In the genomic region with DNA sequence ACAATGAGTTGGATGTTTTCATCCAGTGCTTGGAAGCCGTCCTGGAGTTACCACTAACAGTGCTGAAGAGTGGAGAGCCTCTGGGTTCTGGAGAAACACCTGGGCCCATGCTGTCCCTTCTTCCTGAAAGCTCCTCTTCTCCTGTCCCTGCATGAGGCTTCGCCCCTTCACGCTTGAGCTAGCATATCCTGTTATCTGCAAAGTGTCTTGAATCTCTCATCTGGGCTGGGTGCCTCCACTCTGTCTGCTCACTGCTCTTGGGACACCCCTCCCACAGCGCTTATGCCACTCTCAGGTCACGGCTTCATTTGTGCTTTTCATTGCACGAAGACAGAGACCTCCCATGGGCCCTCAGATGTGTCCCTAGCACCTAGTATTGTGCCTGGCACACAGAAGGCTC, we compare ENCODE assay signal across 22 cellular contexts.
DNase-seq lines count a peak whose midpoint lies in the region; ATAC-seq and TF ChIP-seq lines count a peak whose summit lies in the region.
"Had no signal": no experiment of that assay in that cellular context is flagged by ENCODE, and none has a peak within 500 bp of the region (broad histone marks: within the 10 kb centered on the region; RNA-seq: fewer than 3 reads in every experiment).

No MANE protein-coding gene starts in this region.

- DNase-seq in SK-N-SH (peak; percentile 9), NCI-H526 treated with DMSO at 0.1 percent for 48 hours (lab: John Stamatoyannopoulos, UW) (peak; percentile 100), hepatocyte (ENCODE audit: low spot score) (no peak), thyroid gland (peak; percentile 14 to 42), GM23248 (no peak), SK-N-DZ (ENCODE audit: low spot score) (no peak)
- no peak for DNase-seq in NK-92 treated with Interleukin-12 subunit alpha and Interleukin-12 subunit beta, amount 100 ng/mL, for 24 hours (lab: John Stamatoyannopoulos, UW)
- DNase-seq: 8988T; Calu3; CD8-positive, alpha-beta T cell; HFFc6; KBM-7; NCI-H2081; NCI-H2227 treated with DMSO at 0.1 percent for 48 hours; SHP77; T-helper 17 cell had no signal

- H2AFZ ChIP-seq in SK-N-SH (ENCODE audit: low read depth): no peak overlapping the region
- no peak overlapping the region for H2AFZ ChIP-seq in hepatocyte
- H2AFZ ChIP-seq in GM23248: no peak overlapping the region
- H2AFZ ChIP-seq: GM23338 had no signal

- H3K4me2 ChIP-seq in SK-N-SH (no peak overlapping the region), hepatocyte (peak overlapping the region; percentile 28), GM23248 (ENCODE audit: unreplicated experiment) (no peak overlapping the region)
- H3K4me2 ChIP-seq: GM23338 had no signal

- CTCF ChIA-PET in SK-N-SH (lab: Yijun Ruan, JAX): interaction anchor here (0.7 to 1.8 kb wide), 5 partner anchors 78 to 514 kb away, joined by 3 to 12 read pairs (median 3); partner anchors contain the start of gene MYCN

- H3F3A ChIP-seq in SK-N-SH (replicated peaks; ENCODE audit: insufficient read depth) (no peaks in the 10 kb centered on the region), GM23248 (ENCODE audit: insufficient read depth) (no peaks in the 10 kb centered on the region)

- H3K4me1 ChIP-seq in SK-N-SH (ENCODE audit: control insufficient read depth in 1 of 2, insufficient read depth in 2 of 2, low read depth in 1 of 2, low read length in 1 of 2): peaks cover 0 to 17% of the 10 kb centered on the region in 2 experiments; a peak in 1 of 4 replicates
- peaks cover 18% of the 10 kb centered on the region for H3K4me1 ChIP-seq in hepatocyte (ENCODE audit: insufficient read depth)
- peaks cover 16% of the 10 kb centered on the region in 2 donors for H3K4me1 ChIP-seq in thyroid gland
- no peaks in the 10 kb centered on the region for H3K4me1 ChIP-seq in GM23248 (ENCODE audit: insufficient read depth)
- H3K4me1 ChIP-seq: HAP-1 had no signal

- intact Hi-C loops in thyroid gland (cut with DNase I): no loop called here

- H3K9me3 ChIP-seq in SK-N-SH (no peaks in the 10 kb centered on the region), hepatocyte (ENCODE audit: low read depth) (no peaks in the 10 kb centered on the region), thyroid gland (no peaks in the 10 kb centered on the region), GM23248 (ENCODE audit: low read depth) (no peaks in the 10 kb centered on the region)
- H3K9me3 ChIP-seq: HAP-1 had no signal

- TF ChIP-seq CTCF in SK-N-SH (IDR thresholded peaks at IDR 0.05): no peak
- TF ChIP-seq CTCF in hepatocyte (IDR thresholded peaks at IDR 0.05; ENCODE audit: poor library complexity): no peak
- no peak for TF ChIP-seq CTCF in thyroid gland (IDR thresholded peaks at IDR 0.05)

- no peak for TF ChIP-seq POLR2A in thyroid gland (IDR thresholded peaks at IDR 0.05)

- no peak for TF ChIP-seq RAD21 in SK-N-SH (IDR thresholded peaks at IDR 0.05; ENCODE audit: low read length)

- H3K36me3 ChIP-seq in SK-N-SH (replicated peaks in 1 of 2; ENCODE audit: control insufficient read depth in 1 of 2, insufficient read depth in 2 of 2, low read length in 1 of 2) (no peaks in the 10 kb centered on the region), hepatocyte (replicated peaks; ENCODE audit: insufficient read depth, low read depth) (no peaks in the 10 kb centered on the region), thyroid gland (no peaks in the 10 kb centered on the region), GM23248 (ENCODE audit: low read depth) (no peaks in the 10 kb centered on the region)
- H3K36me3 ChIP-seq: HAP-1 had no signal

- WGBS in SK-N-SH (ENCODE audit: low lambda C conversion rate): 28% methylated on average over 6 of the region's 6 CpGs
- WGBS in hepatocyte (ENCODE audit: low lambda C conversion rate, missing lambda C conversion rate): 79% methylated on average over 6 of the region's 6 CpGs
- 46 to 60% methylated on average over 5 to 6 of the region's 6 CpGs for WGBS in thyroid gland, 2 donors
- WGBS in GM23248 (ENCODE audit: low coverage in 1 of 2, low lambda C conversion rate in 2 of 2, missing lambda C conversion rate in 2 of 2), 2 experiments: 29 to 32% methylated on average over 6 of the region's 6 CpGs

- H3K9ac ChIP-seq in SK-N-SH (no peak overlapping the region), GM23248 (no peak overlapping the region)

- POLR2A ChIA-PET in SK-N-SH (lab: Yijun Ruan, JAX): no interaction called here

- H3K79me2 ChIP-seq in SK-N-SH (ENCODE audit: insufficient read depth): no peaks in the 10 kb centered on the region
- no peaks in the 10 kb centered on the region for H3K79me2 ChIP-seq in hepatocyte
- no peaks in the 10 kb centered on the region for H3K79me2 ChIP-seq in GM23248 (ENCODE audit: insufficient read depth)

- no peaks in the 10 kb centered on the region for H4K20me1 ChIP-seq in SK-N-SH (ENCODE audit: insufficient read depth)
- no peaks in the 10 kb centered on the region for H4K20me1 ChIP-seq in hepatocyte (ENCODE audit: insufficient read depth, poor library complexity, severe bottlenecking)
- H4K20me1 ChIP-seq in GM23248 (ENCODE audit: insufficient read depth): no peaks in the 10 kb centered on the region

- no peaks in the 10 kb centered on the region for H3K27me3 ChIP-seq in SK-N-SH (ENCODE audit: insufficient read depth)
- no peaks in the 10 kb centered on the region for H3K27me3 ChIP-seq in hepatocyte
- no peaks in the 10 kb centered on the region for H3K27me3 ChIP-seq in thyroid gland
- H3K27me3 ChIP-seq in GM23248 (replicated peaks; ENCODE audit: insufficient read depth): no peaks in the 10 kb centered on the region

- no peak overlapping the region for H3K4me3 ChIP-seq in SK-N-SH (ENCODE audit: low read depth in 2 of 2, low read length in 1 of 2)
- H3K4me3 ChIP-seq in hepatocyte: no peak overlapping the region
- H3K4me3 ChIP-seq in thyroid gland (replicated peaks in 1 of 3): no peak overlapping the region
- no peak overlapping the region for H3K4me3 ChIP-seq in GM23248
- H3K4me3 ChIP-seq: GM23338, HAP-1, SK-N-MC had no signal

- H3K9me2 ChIP-seq in SK-N-SH: no peaks in the 10 kb centered on the region
- H3K9me2 ChIP-seq in hepatocyte (replicated peaks; ENCODE audit: insufficient read depth): no peaks in the 10 kb centered on the region
- no peaks in the 10 kb centered on the region for H3K9me2 ChIP-seq in GM23248 (ENCODE audit: insufficient read depth)

- in situ Hi-C loops in GM23248 (cut with MboI): no loop called here

- ATAC-seq in SK-N-SH treated with all-trans-retinoic acid at 6 μM for 48 hours: no peak
- ATAC-seq: CD8-positive, alpha-beta T cell; GM23338; T-helper 17 cell had no signal

- no peak for TF ChIP-seq EP300 in SK-N-SH (IDR thresholded peaks at IDR 0.05; ENCODE audit: borderline replicate concordance in 1 of 2, low read depth in 1 of 2, low read length in 1 of 2)

- H3K27ac ChIP-seq in SK-N-SH (ENCODE audit: low read depth in 2 of 2, low read length in 1 of 2) (peak overlapping the region in 1 of 2 experiments; percentile 60; a peak in 1 of 4 replicates), hepatocyte (peak overlapping the region; percentile 81), thyroid gland (peak overlapping the region in 1 of 3 donors; percentile 65), GM23248 (no peak overlapping the region)
- H3K27ac ChIP-seq: C4-2B, RWPE1, SK-N-MC had no signal

TF ChIP-seq in SK-N-SH, 30 proteins besides CTCF, POLR2A, EP300 and RAD21 (continues in another document):
- TF ChIP-seq NFIC (IDR thresholded peaks at IDR 0.05; ENCODE audit: borderline replicate concordance) (no peak), SIN3A (IDR thresholded peaks at IDR 0.05; ENCODE audit: borderline replicate concordance, low read depth, low read length) (no peak), FOXM1 (IDR thresholded peaks at IDR 0.05; ENCODE audit: low read depth) (no peak), EZH2phosphoT487 (IDR thresholded peaks at IDR 0.05; ENCODE audit: borderline replicate concordance, low read depth) (no peak), RCOR1 (IDR thresholded peaks at IDR 0.05; ENCODE audit: low read length) (no peak), RXRA (IDR thresholded peaks at IDR 0.05; ENCODE audit: borderline replicate concordance, low read depth) (no peak), FOXJ3 (CRISPR knock-in tag; IDR thresholded peaks at IDR 0.05) (no peak), SMC3 (IDR thresholded peaks at IDR 0.05; ENCODE audit: low read depth, low read length) (no peak), GATA2 (CRISPR knock-in tag; IDR thresholded peaks at IDR 0.05) (no peak)
- TF ChIP-seq, protein P1, sequence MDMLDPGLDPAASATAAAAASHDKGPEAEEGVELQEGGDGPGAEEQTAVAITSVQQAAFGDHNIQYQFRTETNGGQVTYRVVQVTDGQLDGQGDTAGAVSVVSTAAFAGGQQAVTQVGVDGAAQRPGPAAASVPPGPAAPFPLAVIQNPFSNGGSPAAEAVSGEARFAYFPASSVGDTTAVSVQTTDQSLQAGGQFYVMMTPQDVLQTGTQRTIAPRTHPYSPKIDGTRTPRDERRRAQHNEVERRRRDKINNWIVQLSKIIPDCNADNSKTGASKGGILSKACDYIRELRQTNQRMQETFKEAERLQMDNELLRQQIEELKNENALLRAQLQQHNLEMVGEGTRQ (IDR thresholded peaks at IDR 0.05; ENCODE audit: borderline replicate concordance, low read depth, low read length): no peak

TF ChIP-seq in SK-N-SH treated with all-trans-retinoic acid at 6 μM for 48 hours, 23 proteins besides CTCF, POLR2A, EP300 and RAD21 (continues in another document):
- TF ChIP-seq RARB (CRISPR knock-in tag; IDR thresholded peaks at IDR 0.05) (no peak), ARNTL (CRISPR knock-in tag; IDR thresholded peaks at IDR 0.05; ENCODE audit: borderline replicate concordance, low read depth) (no peak), PATZ1 (CRISPR knock-in tag; IDR thresholded peaks at IDR 0.05; ENCODE audit: borderline replicate concordance) (no peak), SNAI2 (CRISPR knock-in tag; IDR thresholded peaks at IDR 0.05) (no peak), OSR1 (CRISPR knock-in tag; IDR thresholded peaks at IDR 0.05) (no peak)

Comparison
In these comparisons a context has a peak if more than half of its experiments do, and no peak if none do; other contexts are left out.
1. DNase-seq: peak in SK-N-SH (single experiment), NCI-H526 treated with DMSO at 0.1 percent for 48 hours (single experiment) and thyroid gland (2 of 2); none in hepatocyte (single experiment), GM23248 (single experiment), SK-N-DZ (single experiment) and NK-92 treated with Interleukin-12 subunit alpha and Interleukin-12 subunit beta, amount 100 ng/mL, for 24 hours (single experiment).